8 cellular contexts compared by ENCODE assay signal in genomic region chr10:50622497-50623298, GRCh38. TPM values are rescaled to one million over a fixed set of nuclear protein-coding genes. Genes with fewer than 3 reads are reported as not detected.
DNase-seq lines count a peak whose midpoint lies in the region; ATAC-seq and TF ChIP-seq lines count a peak whose summit lies in the region.

No MANE protein-coding gene starts in this region.

- peaks cover 64% of the 10 kb centered on the region for H3K79me2 ChIP-seq in PC-9 (ENCODE audit: low read depth)

- H3K4me1 ChIP-seq in PC-9 (replicated peaks; ENCODE audit: insufficient read depth) (peaks cover 36% of the 10 kb centered on the region), neuron (ENCODE audit: insufficient read depth, low read length) (peaks cover 14% of the 10 kb centered on the region)

- ATAC-seq in HG02852 (IDR thresholded peaks at IDR 0.05; ENCODE audit: unreplicated experiment) (no peak), HG03159 (IDR thresholded peaks at IDR 0.05; ENCODE audit: unreplicated experiment) (no peak)

- DNase-seq in NCI-H146 (lab: John Stamatoyannopoulos, UW): peak; percentile 28
- DNase-seq in NCI-H146 treated with DMSO at 0.1 percent for 48 hours (lab: John Stamatoyannopoulos, UW; ENCODE audit: unreplicated experiment): no peak
- DNase-seq in PC-9: peak in 1 of 2 experiments; percentile 27
- DNase-seq in glomerular visceral epithelial cell (ENCODE audit: extremely low spot score): peak; percentile 32

- peak overlapping the region; percentile 99 for H3K4me2 ChIP-seq in PC-9

- H3K27ac ChIP-seq in PC-9: peak overlapping the region; percentile 89

- H3K27me3 ChIP-seq in PC-9 (ENCODE audit: insufficient read depth, low read depth) (no peaks in the 10 kb centered on the region), neuron (ENCODE audit: insufficient read depth, low read length) (no peaks in the 10 kb centered on the region)

- no TSS peak for BruUV-seq in PC-9 (replicated peaks; lab: Mats Ljungman, UMichigan)

- H3K27me3 Mint-ChIP-seq in activated naive CD8-positive, alpha-beta T cell: no peaks in the 10 kb centered on the region

- no peaks in the 10 kb centered on the region for H3K9me2 ChIP-seq in PC-9 (ENCODE audit: insufficient read depth)

- no peaks in the 10 kb centered on the region for H3K36me3 Mint-ChIP-seq in activated naive CD8-positive, alpha-beta T cell

- intact Hi-C loops in PC-9 (cut with micrococcal nuclease; ENCODE audit: unreplicated experiment): loop anchor here (1.0 to 5.0 kb wide), 5 partner anchors 18 to 345 kb away; no protein-coding TSS in a partner anchor

- POLR2A ChIA-PET in PC-9 (lab: Charles Lee; ENCODE audit: unreplicated experiment): interaction anchor here (1.0 kb wide), 1 partner anchor 46 kb away, joined by 4 read pairs; no protein-coding TSS in a partner anchor

- H3K4me3 Mint-ChIP-seq in activated naive CD8-positive, alpha-beta T cell: peak overlapping the region; percentile 96

- peaks cover 30% of the 10 kb centered on the region for H3F3A ChIP-seq in PC-9 (ENCODE audit: insufficient read depth, low read depth)

- peak overlapping the region; percentile 93 for H3K27ac Mint-ChIP-seq in activated naive CD8-positive, alpha-beta T cell

- H3K4me3 ChIP-seq in PC-9 (peak overlapping the region; percentile 67), neuron (ENCODE audit: low read length) (peak overlapping the region; percentile 77)

- TF ChIP-seq CTCF in PC-9 (conservative IDR thresholded peaks at IDR 0.05): no peak

- H3K9me3 ChIP-seq in PC-9 (ENCODE audit: insufficient read depth, low read depth): no peaks in the 10 kb centered on the region
- H3K9me3 ChIP-seq in neuron (ENCODE audit: low read length): no peaks in the 10 kb centered on the region

- H3K9me3 Mint-ChIP-seq in activated naive CD8-positive, alpha-beta T cell (ENCODE audit: low read depth): no peaks in the 10 kb centered on the region

- H3K4me1 Mint-ChIP-seq in activated naive CD8-positive, alpha-beta T cell (ENCODE audit: low read depth): peaks cover 54% of the 10 kb centered on the region

- CTCF ChIA-PET in PC-9 (lab: Charles Lee): interaction anchor here (1.1 kb wide), 1 partner anchor 46 kb away, joined by 3 read pairs; no protein-coding TSS in a partner anchor

- peaks cover 4% of the 10 kb centered on the region for H4K20me1 ChIP-seq in PC-9 (ENCODE audit: insufficient read depth)

- H2AFZ ChIP-seq in PC-9 (peak overlapping the region; percentile 77; the same call in 1 of the 2 replicates), neuron (ENCODE audit: low read depth, low read length) (peak overlapping the region; percentile 95)

- H3K36me3 ChIP-seq in PC-9 (ENCODE audit: low read depth): no peaks in the 10 kb centered on the region
- H3K36me3 ChIP-seq in neuron (ENCODE audit: insufficient read depth, low read length): no peaks in the 10 kb centered on the region

RNA-seq across cellular contexts. Expression of gene SGMS1, which starts 1.1 kb away (rescaled TPM):
- total RNA-seq in PC-9 (2021): 34.3 and 35.0 TPM in 2 replicates
